In genomic region chr17:49180303-49180702, GRCh38 we compare ENCODE assay signal across 8 cellular contexts. TPM values are rescaled to one million over a fixed set of nuclear protein-coding genes. Genes with fewer than 3 reads are reported as not detected.
DNase-seq lines count a peak whose midpoint lies in the region; ATAC-seq and TF ChIP-seq lines count a peak whose summit lies in the region.

No MANE protein-coding gene starts in this region.

- no peak for TF ChIP-seq POLR2A in spleen (IDR thresholded peaks at IDR 0.05)

- H3K4me1 ChIP-seq in spleen, result peaks cover 0 to 13% (median 3%) of the 10 kb centered on the region in 6 donors

- intact Hi-C loops in spleen (cut with DNase I; ENCODE audit: low total_unique reads), result loop anchor here (2.0 kb wide), 1 partner anchor 46 kb away; no protein-coding TSS in a partner anchor

- H3K4me3 Mint-ChIP-seq in T-helper 17 cell, result no peak overlapping the region

- DNase-seq in DMS53 treated with DMSO at 0.1 percent for 48 hours (lab: John Stamatoyannopoulos, UW; ENCODE audit: unreplicated experiment), result peak; percentile 39
- DNase-seq in KG1 (lab: John Stamatoyannopoulos, UW), result peak; percentile 12
- DNase-seq in T-helper 17 cell, result peak; percentile 41 to 49 (median 46)
- DNase-seq in anterior cingulate cortex (lab: John Stamatoyannopoulos, UW), result peak in 31 of 58 donors; percentile 2 to 62 (median 16)
- DNase-seq in hepatic stellate cell (ENCODE audit: low spot score), result peak; percentile 78
- DNase-seq in spleen, result peak; percentile 87

- H3K27me3 ChIP-seq in spleen (replicated peaks in 1 of 7), result no peaks in the 10 kb centered on the region

- H3K9me3 ChIP-seq in T-helper 17 cell (ENCODE audit: control insufficient read depth, low read length, poor library complexity, severe bottlenecking), result peaks cover 12% of the 10 kb centered on the region
- peaks cover 6 to 49% (median 36%) of the 10 kb centered on the region in 8 donors for H3K9me3 ChIP-seq in spleen

- no peak overlapping the region for H3K4me3 ChIP-seq in spleen

- H3K36me3 Mint-ChIP-seq in T-helper 17 cell (ENCODE audit: low read depth), result no peaks in the 10 kb centered on the region

- H3K4me1 Mint-ChIP-seq in T-helper 17 cell, result peaks cover 2% of the 10 kb centered on the region

- H3K27ac Mint-ChIP-seq in T-helper 17 cell, result no peak overlapping the region

- peak; percentile 57 for ATAC-seq in T-helper 17 cell
- ATAC-seq in HG02610 (IDR thresholded peaks at IDR 0.05; ENCODE audit: unreplicated experiment), result no peak
- ATAC-seq in GM21423 (IDR thresholded peaks at IDR 0.05; ENCODE audit: unreplicated experiment), result no peak

- H3K36me3 ChIP-seq in spleen, result no peaks in the 10 kb centered on the region

- no peak overlapping the region for H3K27ac ChIP-seq in spleen

- WGBS in spleen, 5 donors, result 9 to 16% (median 10%) methylated on average over 5 of the region's 5 CpGs

- H3K27me3 Mint-ChIP-seq in T-helper 17 cell, result no peaks in the 10 kb centered on the region

- peak; percentile 56 to 88 (median 82) for TF ChIP-seq CTCF in spleen (IDR thresholded peaks at IDR 0.05 in 8 of 11, conservative IDR thresholded peaks at IDR 0.05 in 3 of 11)

RNA-seq across cellular contexts. Expression of gene GNGT2, which starts 30.1 kb away (rescaled TPM):
- total RNA-seq in T-helper 17 cell (1 to 10 TPM; 3.0 to 4.4 TPM), spleen (10 to 100 TPM; 17.2 to 32.9 (median 21.9) TPM)
- polyA plus RNA-seq in spleen, result 10 to 100 TPM; 22.7 to 42.9 (median 34.1) TPM

RNA-seq across cellular contexts. Expression of gene ABI3, which starts 30.2 kb away (rescaled TPM):
- total RNA-seq in T-helper 17 cell (10 to 100 TPM in 1 of 2 donors, 1 to 10 TPM in 1; 6.5 to 10.5 TPM), spleen (100 to 1,000 TPM in 2 of 7 donors, 10 to 100 TPM in 5; 74.0 to 121 (median 87.2) TPM)
- polyA plus RNA-seq in spleen, result 10 to 100 TPM; 51.3 to 94.7 (median 56.6) TPM

RNA-seq across cellular contexts. Expression of gene B4GALNT2, which starts 47.7 kb away (rescaled TPM):
- total RNA-seq in T-helper 17 cell, result under 1 TPM; 0.15 to 0.18 TPM
- total RNA-seq in spleen, result under 1 TPM in 4 of 7 donors, not detected in 3; 0.10 to 0.21 (median 0.18) TPM
- not detected for polyA plus RNA-seq in spleen

RNA-seq across cellular contexts. Expression of gene PHOSPHO1, which starts 50.3 kb away (rescaled TPM):
- not detected for total RNA-seq in T-helper 17 cell
- total RNA-seq in spleen, result 10 to 100 TPM in 2 of 7 donors, 1 to 10 TPM in 5; 1.5 to 12.2 (median 6.9) TPM
- polyA plus RNA-seq in spleen, result 1 to 10 TPM in 1 of 3 donors, under 1 TPM in 2; 0.80 to 2.1 (median 0.96) TPM

Comparison
In these comparisons a context has a peak if more than half of its experiments do, and no peak if none do; other contexts are left out.
1. DNase-seq: peak in every context shown above with its lines; median percentile 87 in spleen; 78 in hepatic stellate cell; 46 in T-helper 17 cell; 39 in DMS53 treated with DMSO at 0.1 percent for 48 hours; 16 in anterior cingulate cortex; 12 in KG1.
2. RNA of gene ABI3, which starts 30.2 kb away (total RNA-seq): 74.0 to 121 TPM in spleen; 6.5 to 10.5 TPM in T-helper 17 cell; every median in the first group is over 4 times any median in the second.